17 cellular contexts compared by ENCODE assay signal in the genomic region with DNA sequence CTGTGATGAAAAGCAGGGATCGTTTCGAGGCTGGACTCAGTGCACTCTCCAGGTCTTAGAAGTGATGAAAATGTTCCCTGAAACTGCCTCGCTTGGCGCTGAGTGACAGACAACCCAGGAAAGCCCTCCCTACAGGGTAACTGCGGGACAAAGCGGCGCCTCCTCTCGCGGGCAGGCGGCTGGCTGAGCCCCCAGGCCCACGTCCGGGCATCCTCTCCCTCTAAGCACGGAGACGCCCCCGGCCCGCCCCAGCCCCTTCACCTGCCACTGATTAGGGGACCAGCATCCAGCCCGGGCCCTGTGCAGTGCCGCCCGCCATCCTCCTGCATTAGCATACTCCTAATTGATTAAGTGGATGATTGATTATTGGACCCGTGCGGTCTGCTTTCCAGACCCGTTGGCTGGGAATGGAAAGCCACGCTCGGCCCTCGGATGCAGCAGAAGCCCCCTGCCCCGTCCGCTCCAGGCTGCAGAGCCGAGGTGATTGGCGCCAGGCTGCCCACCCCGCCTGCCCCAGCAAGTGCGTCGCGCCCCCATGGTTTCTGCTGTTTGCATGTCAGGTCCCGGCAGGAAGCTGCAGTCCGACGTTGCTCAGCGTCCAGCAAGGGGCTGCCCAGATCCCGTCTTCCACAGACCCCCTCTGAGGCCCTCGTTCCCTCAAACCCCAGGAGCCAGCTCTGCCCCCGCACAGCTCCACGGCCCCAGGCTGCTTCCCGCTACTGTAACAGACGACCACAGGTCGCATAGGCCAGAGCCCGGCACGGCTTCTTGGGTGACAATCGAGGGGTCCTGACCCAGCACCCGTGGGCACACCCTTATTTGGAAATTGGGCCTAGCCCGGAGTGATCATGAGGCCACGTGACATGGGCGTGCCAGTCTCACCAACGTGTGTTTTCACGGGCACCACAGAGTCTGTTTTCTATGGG.
DNase-seq lines count a peak whose midpoint lies in the region; ATAC-seq and TF ChIP-seq lines count a peak whose summit lies in the region.
"Had no signal": no experiment of that assay in that cellular context is flagged by ENCODE, and none has a peak within 500 bp of the region (broad histone marks: within the 10 kb centered on the region; RNA-seq: fewer than 3 reads in every experiment).

No MANE protein-coding gene starts in this region.

- no peaks in the 10 kb centered on the region for H3K9me3 ChIP-seq in osteoblast (ENCODE audit: low read depth, low read length)
- H3K9me3 ChIP-seq: SJCRH30 had no signal

- no peaks in the 10 kb centered on the region for H3K4me1 ChIP-seq in osteoblast (ENCODE audit: insufficient read depth, low read length)
- H3K4me1 ChIP-seq: SJCRH30 had no signal

- peak overlapping the region in 1 of 2 donors; percentile 41 for H3K4me3 Mint-ChIP-seq in stimulated activated naive CD8-positive, alpha-beta T cell treated with anti-CD3 and anti-CD28 coated beads, Interleukin-15, amount 100 ng/mL, for 72 hours

- CTCF ChIA-PET in RWPE1 (lab: Yijun Ruan, JAX) = interaction anchor here (0.7 kb wide), 1 partner anchor 327 kb away, joined by 3 read pairs; no protein-coding TSS in a partner anchor

- peaks cover under 1% of the 10 kb centered on the region for H3K27me3 Mint-ChIP-seq in stimulated activated naive CD8-positive, alpha-beta T cell treated with anti-CD3 and anti-CD28 coated beads, Interleukin-15, amount 100 ng/mL, for 72 hours

- H3K4me2 ChIP-seq in osteoblast (ENCODE audit: insufficient read depth, low read length) = no peak overlapping the region

- peaks cover 14% of the 10 kb centered on the region for H3K4me1 Mint-ChIP-seq in stimulated activated naive CD8-positive, alpha-beta T cell treated with anti-CD3 and anti-CD28 coated beads, Interleukin-15, amount 100 ng/mL, for 72 hours

- H4K20me1 ChIP-seq in osteoblast (ENCODE audit: insufficient read depth, low read length) = no peaks in the 10 kb centered on the region

- TF ChIP-seq CTCF in RWPE1 (conservative IDR thresholded peaks at IDR 0.05; ENCODE audit: low read depth) (no peak), osteoblast (IDR thresholded peaks at IDR 0.05; ENCODE audit: extremely low read depth, low read depth, low read length) (no peak)

- DNase-seq in stimulated activated naive CD8-positive, alpha-beta T cell treated with anti-CD3 and anti-CD28 coated beads, Interleukin-15, amount 100 ng/mL, for 72 hours = no peak
- DNase-seq in stimulated activated naive CD8-positive, alpha-beta T cell treated with anti-CD3 and anti-CD28 coated beads, Interleukin-15, Interleukin-2, amounts not matched to agents 100 U/mL and 50 U/mL, for 24 hours = no peak
- DNase-seq in RWPE1 (ENCODE audit: low spot score) = no peak
- DNase-seq in osteoblast (ENCODE audit: insufficient read length, low spot score, missing footprints) = peak; percentile 43
- DNase-seq in NCI-H1417 treated with DMSO at 0.1 percent for 48 hours (lab: John Stamatoyannopoulos, UW) = no peak
- no peak for DNase-seq in DMS153 treated with DMSO at 0.1 percent for 48 hours (lab: John Stamatoyannopoulos, UW; ENCODE audit: unreplicated experiment)
- no peak for DNase-seq in DMS53 (lab: John Stamatoyannopoulos, UW)
- DNase-seq: DMS 273 treated with DMSO at 0.1 percent for 48 hours, GDM1, NCI-H1105, NCI-H1694, NCI-H510A, NCI-H748 treated with DMSO at 0.1 percent for 48 hours, PC-3, RPMI8226, SJCRH30 had no signal

- H3K36me3 ChIP-seq in osteoblast (ENCODE audit: insufficient read depth, low read length) = no peaks in the 10 kb centered on the region
- H3K36me3 ChIP-seq: SJCRH30 had no signal

- H3K9me3 Mint-ChIP-seq in stimulated activated naive CD8-positive, alpha-beta T cell treated with anti-CD3 and anti-CD28 coated beads, Interleukin-15, amount 100 ng/mL, for 72 hours = no peaks in the 10 kb centered on the region

- H3K4me3 ChIP-seq in osteoblast (ENCODE audit: insufficient read depth, low read length) = no peak overlapping the region
- H3K4me3 ChIP-seq: SJCRH30 had no signal

- ATAC-seq in stimulated activated naive CD8-positive, alpha-beta T cell treated with anti-CD3 and anti-CD28 coated beads, Interleukin-15, amount 100 ng/mL, for 72 hours = peak; percentile 27
- ATAC-seq in stimulated activated naive CD8-positive, alpha-beta T cell treated with anti-CD3 and anti-CD28 coated beads, Interleukin-15, Interleukin-2, amounts not matched to agents 100 U/mL and 50 U/mL, for 24 hours = no peak
- ATAC-seq in HG03025 (IDR thresholded peaks at IDR 0.05; ENCODE audit: low FRiP score, unreplicated experiment) = no peak
- ATAC-seq: PC-3 had no signal

- H3K27ac Mint-ChIP-seq in stimulated activated naive CD8-positive, alpha-beta T cell treated with anti-CD3 and anti-CD28 coated beads, Interleukin-15, amount 100 ng/mL, for 72 hours = peak overlapping the region in 1 of 2 donors; percentile 59

- H3K27ac ChIP-seq in RWPE1 = peak overlapping the region; percentile 25; the same call in 1 of the 2 replicates
- H3K27ac ChIP-seq in osteoblast (ENCODE audit: low read depth, low read length) = no peak overlapping the region
- H3K27ac ChIP-seq: SJCRH30 had no signal

- H3K27me3 ChIP-seq in osteoblast (ENCODE audit: insufficient read depth, low read length) = no peaks in the 10 kb centered on the region
- H3K27me3 ChIP-seq: SJCRH30 had no signal

- no peaks in the 10 kb centered on the region for H3K79me2 ChIP-seq in osteoblast (ENCODE audit: insufficient read depth, low read length)

- POLR2A ChIA-PET in RWPE1 (lab: Yijun Ruan, JAX; ENCODE audit: low non-redundant PET) = no interaction called here

- H2AFZ ChIP-seq in osteoblast (ENCODE audit: low read length) = no peak overlapping the region
